1 cellular context compared by ENCODE assay signal in genomic region chr19:3225677-3226093, GRCh38.
TF ChIP-seq lines count a peak whose summit lies in the region.

No MANE protein-coding gene starts in this region.

TF ChIP-seq in K562, 482 proteins besides CTCF, POLR2A, EP300 and RAD21:
- peak in 1 of 2 experiments; percentile 63; a peak in 1 of 4 replicates for TF ChIP-seq KDM1A (IDR thresholded peaks at IDR 0.05)
- no peak for TF ChIP-seq SMARCA5 (IDR thresholded peaks at IDR 0.05)
- peak; percentile 63 for TF ChIP-seq EGR1 (conservative IDR thresholded peaks at IDR 0.05)
